8 cellular contexts compared by ENCODE assay signal in the genomic region with DNA sequence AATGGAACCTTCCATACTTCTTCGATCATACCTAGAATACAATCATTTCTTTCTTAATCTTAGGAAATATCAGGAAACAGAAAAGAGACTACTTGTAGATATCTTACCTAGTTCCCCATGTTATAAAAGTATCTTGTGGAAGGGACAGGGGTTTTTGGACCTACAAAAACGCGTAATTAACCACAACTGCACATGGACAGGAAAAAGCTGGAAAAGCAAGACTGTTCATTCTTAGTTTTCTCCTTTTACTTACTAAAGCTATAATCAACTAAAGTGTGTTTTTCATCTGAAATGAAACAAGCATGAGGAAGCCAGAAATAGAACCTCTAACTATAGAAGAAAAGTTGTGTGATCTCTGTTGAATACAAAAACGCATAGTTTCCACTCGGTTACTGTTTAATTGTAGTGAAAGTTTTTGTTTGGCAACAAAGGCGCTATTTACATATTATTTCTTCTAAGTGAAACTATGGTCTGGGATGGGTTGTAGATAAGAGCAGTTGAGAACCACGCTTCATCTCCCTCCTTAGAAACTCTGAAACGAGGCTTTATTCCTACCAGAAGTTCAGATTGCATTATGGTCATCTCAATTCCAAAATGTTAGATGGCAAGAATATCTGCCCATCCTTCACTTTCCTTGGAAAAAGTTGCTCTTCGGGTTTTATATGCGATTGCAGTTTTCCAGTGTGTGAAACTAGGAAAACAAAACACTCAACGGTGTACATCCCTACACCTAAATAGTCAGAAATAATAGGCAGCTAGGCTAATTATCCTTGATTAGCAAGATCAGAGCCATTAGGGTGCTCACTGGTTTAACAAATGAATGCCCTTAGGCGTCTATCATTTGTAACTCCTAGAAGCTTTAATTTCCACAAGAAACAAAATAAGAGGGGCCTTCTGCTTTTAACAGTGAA. TPM values are rescaled to one million over a fixed set of nuclear protein-coding genes. Genes with fewer than 3 reads are reported as not detected.
DNase-seq lines count a peak whose midpoint lies in the region; ATAC-seq and TF ChIP-seq lines count a peak whose summit lies in the region.

No MANE protein-coding gene starts in this region.

- ATAC-seq in GM19455 (IDR thresholded peaks at IDR 0.05; ENCODE audit: unreplicated experiment) = no peak

- H3K4me3 ChIP-seq in GM12865 (ENCODE audit: low read depth, low read length) (peak overlapping the region; percentile 60), osteoblast (ENCODE audit: insufficient read depth, low read length) (peak overlapping the region; percentile 98)
- peak overlapping the region; percentile 51 for H3K4me3 ChIP-seq in effector memory CD4-positive, alpha-beta T cell (ENCODE audit: insufficient read depth, low read depth, low read length, poor library complexity, severe bottlenecking)

- H3K79me2 ChIP-seq in osteoblast (ENCODE audit: insufficient read depth, low read length) = peaks cover 56% of the 10 kb centered on the region

- peaks cover 9% of the 10 kb centered on the region for H3K27me3 ChIP-seq in effector memory CD4-positive, alpha-beta T cell (replicated peaks; ENCODE audit: control insufficient read depth, insufficient read depth, low read length, poor library complexity, severe bottlenecking)
- no peaks in the 10 kb centered on the region for H3K27me3 ChIP-seq in osteoblast (ENCODE audit: insufficient read depth, low read length)

- H3K27ac ChIP-seq in effector memory CD4-positive, alpha-beta T cell (ENCODE audit: insufficient read depth, low read length, poor library complexity, severe bottlenecking) = no peak overlapping the region
- peak overlapping the region; percentile 91 for H3K27ac ChIP-seq in osteoblast (ENCODE audit: low read depth, low read length)

- DNase-seq in GM12865 (ENCODE audit: low read depth) (peak; percentile 37), MV-4-11 (lab: John Stamatoyannopoulos, UW) (peak; percentile 10), osteoblast (ENCODE audit: insufficient read length, low spot score, missing footprints) (no peak), HT-29 (ENCODE audit: low spot score) (no peak), NCI-H82 (lab: John Stamatoyannopoulos, UW) (no peak)
- DNase-seq in effector memory CD4-positive, alpha-beta T cell = no peak
- DNase-seq in activated CD4-positive, CD25-positive, alpha-beta regulatory T cell treated with anti-CD3 and anti-CD28 coated beads, Interleukin-2, amount 50 U/mL, for 72 hours = no peak

- TF ChIP-seq CTCF in GM12865 (IDR thresholded peaks at IDR 0.05; ENCODE audit: insufficient read depth, low read depth, low read length, missing control alignments) = no peak
- no peak for TF ChIP-seq CTCF in osteoblast (IDR thresholded peaks at IDR 0.05; ENCODE audit: extremely low read depth, low read depth, low read length)

- H2AFZ ChIP-seq in osteoblast (ENCODE audit: low read length) = peak overlapping the region; percentile 96

- no peaks in the 10 kb centered on the region for H4K20me1 ChIP-seq in osteoblast (ENCODE audit: insufficient read depth, low read length)

- H3K9me3 ChIP-seq in effector memory CD4-positive, alpha-beta T cell (ENCODE audit: control insufficient read depth, low read length) = no peaks in the 10 kb centered on the region
- H3K9me3 ChIP-seq in osteoblast (ENCODE audit: low read depth, low read length) = no peaks in the 10 kb centered on the region

- H3K4me1 ChIP-seq in effector memory CD4-positive, alpha-beta T cell (ENCODE audit: control insufficient read depth, insufficient read depth, low read length, poor library complexity, severe bottlenecking) = no peaks in the 10 kb centered on the region
- peaks cover 25% of the 10 kb centered on the region for H3K4me1 ChIP-seq in osteoblast (ENCODE audit: insufficient read depth, low read length)

- H3K36me3 ChIP-seq in effector memory CD4-positive, alpha-beta T cell (ENCODE audit: control insufficient read depth, insufficient read depth, low read length) = no peaks in the 10 kb centered on the region
- H3K36me3 ChIP-seq in osteoblast (ENCODE audit: insufficient read depth, low read length) = peaks cover 8% of the 10 kb centered on the region

- peak overlapping the region; percentile 75 for H3K4me2 ChIP-seq in osteoblast (ENCODE audit: insufficient read depth, low read length)

RNA-seq across cellular contexts. Expression of a gene that starts 1.1 kb away (rescaled TPM):
- total RNA-seq in osteoblast = 239 and 273 TPM in 2 replicates
- total RNA-seq in HT-29 (2014; rRNA removed; shearing (Covaris generic)) = not detected in 2 replicates

Comparison
In these comparisons a context has a peak if more than half of its experiments do, and no peak if none do; other contexts are left out.
1. DNase-seq: peak in GM12865 (single experiment) and MV-4-11 (single experiment); none in effector memory CD4-positive, alpha-beta T cell (0 of 3), osteoblast (single experiment), activated CD4-positive, CD25-positive, alpha-beta regulatory T cell treated with anti-CD3 and anti-CD28 coated beads, Interleukin-2, amount 50 U/mL, for 72 hours (single experiment), HT-29 (single experiment) and NCI-H82 (single experiment).
2. RNA of a gene that starts 1.1 kb away (total RNA-seq): 239 to 273 TPM in osteoblast; not detected in HT-29; every median in the first group is over 100 times any median in the second.
3. Peak in every context shown above with its lines, with median percentiles within 50 percentile points of each other: H3K4me3 ChIP-seq.